In the genomic region with DNA sequence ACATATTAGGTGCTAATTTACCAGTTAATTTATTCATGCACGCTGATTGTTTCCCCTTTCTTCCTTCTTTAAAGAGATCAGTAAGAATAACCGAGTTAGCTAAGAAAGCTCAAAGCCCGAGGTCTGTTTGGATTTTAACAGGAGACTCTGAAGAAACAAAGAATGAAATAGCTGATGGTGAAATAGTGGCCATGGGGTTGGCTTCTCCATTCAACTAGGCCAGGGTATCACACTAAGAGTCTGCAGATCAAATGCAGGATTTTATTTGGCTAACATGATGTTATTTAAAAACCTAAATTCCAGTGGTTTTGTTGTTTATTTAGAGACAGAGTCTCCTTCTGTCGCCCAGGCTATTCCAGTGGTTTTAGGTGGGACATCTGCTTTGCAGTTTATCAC, we compare ENCODE assay signal across 11 cellular contexts.
DNase-seq lines count a peak whose midpoint lies in the region; ATAC-seq and TF ChIP-seq lines count a peak whose summit lies in the region.
"Had no signal": no experiment of that assay in that cellular context is flagged by ENCODE, and none has a peak within 500 bp of the region (broad histone marks: within the 10 kb centered on the region; RNA-seq: fewer than 3 reads in every experiment).

No MANE protein-coding gene starts in this region.

- H3K27ac ChIP-seq in heart right ventricle, result peak overlapping the region in 7 of 10 donors; percentile 4 to 73 (median 14)
- peak overlapping the region in 6 of 12 donors; percentile 8 to 72 (median 36) for H3K27ac ChIP-seq in heart left ventricle
- H3K27ac ChIP-seq in right lobe of liver, result peak overlapping the region; percentile 78 to 94 (median 90)
- H3K27ac ChIP-seq in vagina, result peak overlapping the region; percentile 32
- H3K27ac ChIP-seq: Peyer's patch had no signal

- H3K4me1 ChIP-seq in heart right ventricle (peaks cover 3 to 41% (median 18%) of the 10 kb centered on the region in 9 donors), heart left ventricle (peaks cover 4 to 35% (median 17%) of the 10 kb centered on the region in 12 donors), right lobe of liver (peaks cover 0 to 74% (median 21%) of the 10 kb centered on the region in 4 donors), vagina (no peaks in the 10 kb centered on the region)
- H3K4me1 ChIP-seq: adrenal gland had no signal

- intact Hi-C loops in heart right ventricle (cut with DNase I) (loop anchor here in 9 of 10 donors (1.0 to 10.0 kb wide), 16 partner anchors 40 to 560 kb away; partner anchors contain the start of genes CCDC71L (in 3 of the 9) and NAMPT (in 3 of the 9)), heart left ventricle (cut with DNase I) (loop anchor here (1.0 to 10.0 kb wide), 14 partner anchors 40 to 570 kb away; partner anchors contain the start of genes CCDC71L (in 3 of the 10) and NAMPT (in 3 of the 10)), right lobe of liver (cut with DNase I) (loop anchor here (5.0 to 10.0 kb wide), 2 partner anchors 288 to 290 kb away; no protein-coding TSS in a partner anchor), vagina (cut with DNase I) (loop anchor here (2.0 to 10.0 kb wide), 3 partner anchors 286 to 558 kb away; partner anchors contain the start of gene CCDC71L)

- H3K4me3 ChIP-seq in heart right ventricle, result no peak overlapping the region
- H3K4me3 ChIP-seq in heart left ventricle, result no peak overlapping the region
- H3K4me3 ChIP-seq in right lobe of liver, result peak overlapping the region in 2 of 3 donors; percentile 11
- no peak overlapping the region for H3K4me3 ChIP-seq in vagina
- H3K4me3 ChIP-seq: adrenal gland, Peyer's patch had no signal

- ATAC-seq in heart right ventricle (no peak), heart left ventricle (no peak), right lobe of liver (no peak), GM19035 (IDR thresholded peaks at IDR 0.05; ENCODE audit: unreplicated experiment) (no peak)

- DNase-seq in heart right ventricle (no peak), heart left ventricle (no peak), astrocyte of the hippocampus (ENCODE audit: low read depth, low spot score) (peak; percentile 10), right lobe of liver (no peak), vagina (ENCODE audit: extremely low spot score in 2 of 2) (no peak), NCI-H510A treated with DMSO at 0.1 percent for 48 hours (lab: John Stamatoyannopoulos, UW) (no peak), NCI-H774 (lab: John Stamatoyannopoulos, UW) (no peak)
- DNase-seq: NCI-H187 treated with DMSO at 0.1 percent for 48 hours had no signal

- H3K36me3 ChIP-seq in heart right ventricle (no peaks in the 10 kb centered on the region), heart left ventricle (no peaks in the 10 kb centered on the region), right lobe of liver (no peaks in the 10 kb centered on the region), vagina (no peaks in the 10 kb centered on the region)
- H3K36me3 ChIP-seq: adrenal gland, Peyer's patch had no signal

- WGBS in heart right ventricle, 2 donors, result 87 to 91% methylated on average over 4 of the region's 4 CpGs
- 84 to 90% (median 87%) methylated on average over 4 of the region's 4 CpGs for WGBS in heart left ventricle, 4 donors
- 62% methylated on average over 4 of the region's 4 CpGs for WGBS in right lobe of liver (ENCODE audit: insufficient coverage, low coverage, low lambda C conversion rate, missing lambda C conversion rate)

- no peaks in the 10 kb centered on the region for H3K9me3 ChIP-seq in heart right ventricle
- no peaks in the 10 kb centered on the region for H3K9me3 ChIP-seq in heart left ventricle
- H3K9me3 ChIP-seq in right lobe of liver, result no peaks in the 10 kb centered on the region
- no peaks in the 10 kb centered on the region for H3K9me3 ChIP-seq in vagina
- H3K9me3 ChIP-seq: adrenal gland, Peyer's patch had no signal

- H3K27me3 ChIP-seq in heart right ventricle, result peaks cover 0 to 10% (median 0%) of the 10 kb centered on the region in 7 donors
- H3K27me3 ChIP-seq in heart left ventricle, result peaks cover 0 to 4% (median 0%) of the 10 kb centered on the region in 9 donors
- no peaks in the 10 kb centered on the region for H3K27me3 ChIP-seq in right lobe of liver
- no peaks in the 10 kb centered on the region for H3K27me3 ChIP-seq in vagina
- H3K27me3 ChIP-seq: adrenal gland, Peyer's patch had no signal

- TF ChIP-seq CTCF in heart right ventricle (IDR thresholded peaks at IDR 0.05) (no peak), heart left ventricle (IDR thresholded peaks at IDR 0.05) (no peak), right lobe of liver (IDR thresholded peaks at IDR 0.05) (no peak), vagina (IDR thresholded peaks at IDR 0.05) (no peak)

- no peak for TF ChIP-seq POLR2A in heart left ventricle (IDR thresholded peaks at IDR 0.05)
- no peak for TF ChIP-seq POLR2A in right lobe of liver (IDR thresholded peaks at IDR 0.05)
- no peak for TF ChIP-seq POLR2A in vagina (IDR thresholded peaks at IDR 0.05)

Comparison
In these comparisons a context has a peak if more than half of its experiments do, and no peak if none do; other contexts are left out.
1. H3K4me3 ChIP-seq: peak in right lobe of liver (2 of 3); none in heart right ventricle (0 of 10), heart left ventricle (0 of 12) and vagina (0 of 2).